Comparison of ENCODE assay signal across 10 cellular contexts in the genomic region with DNA sequence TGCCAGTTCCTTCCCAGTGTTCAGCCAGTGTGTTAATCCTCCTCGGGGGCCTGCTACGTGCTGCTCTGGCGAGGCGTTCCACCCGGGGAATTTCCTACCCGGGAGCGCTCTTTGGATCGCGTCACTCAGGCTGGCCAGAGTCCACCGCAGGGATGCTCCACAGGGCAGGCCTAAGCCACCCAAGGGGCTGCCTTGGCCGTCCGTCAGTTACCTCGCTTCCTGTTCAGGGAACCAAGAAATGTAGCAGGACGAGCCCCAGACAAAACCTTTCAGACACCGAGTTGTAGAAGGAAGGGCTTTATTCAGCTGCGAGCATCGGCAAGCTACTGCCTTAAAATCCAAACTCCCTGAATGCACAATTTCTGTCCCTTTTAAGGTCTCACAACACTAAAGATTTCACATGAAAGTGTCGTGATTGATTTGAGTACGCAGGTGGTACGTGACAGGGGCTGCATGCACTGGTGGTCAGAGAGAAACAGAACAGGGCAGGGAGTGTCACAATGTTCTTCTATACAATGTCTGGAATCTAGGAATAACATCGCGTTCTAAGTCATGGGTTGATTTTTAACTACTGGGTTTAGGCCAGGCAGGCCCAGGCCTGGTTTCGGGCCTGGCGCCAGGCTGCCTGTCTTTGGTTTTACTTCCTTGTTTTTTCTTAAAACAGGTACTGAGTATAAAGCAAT. TPM values are rescaled to one million over a fixed set of nuclear protein-coding genes. Genes with fewer than 3 reads are reported as not detected.
A peak's percentile ranks its signal among the peaks of the same experiment; 100 is the strongest.
DNase-seq lines count a peak whose midpoint lies in the region; ATAC-seq, FAIRE-seq and TF ChIP-seq lines count a peak whose summit lies in the region.
"Had no signal": no experiment of that assay in that cellular context is flagged by ENCODE, and none has a peak within 500 bp of the region (broad histone marks: within the 10 kb centered on the region; RNA-seq: fewer than 3 reads in every experiment).

No MANE protein-coding gene starts in this region.

- H3K4me1 ChIP-seq in GM12878 (ENCODE audit: control insufficient read depth, insufficient read depth, low read length) (peaks cover 21% of the 10 kb centered on the region), skeletal muscle satellite cell (ENCODE audit: control insufficient read depth, insufficient read depth, low read length) (peaks cover 13% of the 10 kb centered on the region), Karpas-422 (ENCODE audit: low read length) (no peaks in the 10 kb centered on the region)

- H3K27ac ChIP-seq in GM12878 (ENCODE audit: control insufficient read depth, insufficient read depth) (peak overlapping the region; percentile 96), Karpas-422 (ENCODE audit: low read length) (no peak overlapping the region)

- H3K36me3 Mint-ChIP-seq in activated CD4-positive, alpha-beta memory T cell treated with anti-CD3 and anti-CD28 coated beads, Interleukin-2, amount 10 ng/mL, durations not matched to agents 7 days and 5 days (ENCODE audit: low read depth) = no peaks in the 10 kb centered on the region

- in situ Hi-C loops in GM12878 (cut with MboI) = no loop called here

- no peak overlapping the region for H3K4me3 Mint-ChIP-seq in activated CD4-positive, alpha-beta memory T cell treated with anti-CD3 and anti-CD28 coated beads, Interleukin-2, amount 10 ng/mL, durations not matched to agents 7 days and 5 days

- peak overlapping the region; percentile 54; the same call in 1 of the 2 replicates for H3K4me3 ChIP-seq in GM12878
- peak overlapping the region; percentile 61 for H3K4me3 ChIP-seq in skeletal muscle satellite cell (ENCODE audit: low read length)
- H3K4me3 ChIP-seq in Karpas-422 (ENCODE audit: low read length) = no peak overlapping the region

- RAD21 ChIA-PET in GM12878 (lab: Charles Lee; ENCODE audit: unreplicated experiment) = interaction anchor here (1.8 kb wide), 1 partner anchor 28 kb away, joined by 4 read pairs; the partner anchor contains the start of genes CCHCR1 and TCF19

- no peaks in the 10 kb centered on the region for H3K27me3 ChIP-seq in GM12878 (replicated peaks in 1 of 2; ENCODE audit: control insufficient read depth in 2 of 2, insufficient read depth in 2 of 2, low read length in 1 of 2)
- no peaks in the 10 kb centered on the region for H3K27me3 ChIP-seq in skeletal muscle satellite cell (ENCODE audit: control insufficient read depth, insufficient read depth, low read length)
- H3K27me3 ChIP-seq in Karpas-422 (ENCODE audit: low read length) = no peaks in the 10 kb centered on the region

- TF ChIP-seq POLR2A in GM12891 (IDR thresholded peaks at IDR 0.05; ENCODE audit: low read depth, low read length) (no peak), GM12878 (IDR thresholded peaks at IDR 0.05; ENCODE audit: low read depth, low read length) (0 out of 2 replicates have a peak, but pooled peaks have one; percentile 37)

- SMC1A ChIA-PET in GM12878 (lab: Charles Lee; ENCODE audit: uncharacterized antibody, unreplicated experiment) = no interaction called here

- H3K9me3 Mint-ChIP-seq in activated CD4-positive, alpha-beta memory T cell treated with anti-CD3 and anti-CD28 coated beads, Interleukin-2, amount 10 ng/mL, durations not matched to agents 7 days and 5 days = no peaks in the 10 kb centered on the region

- H3K79me2 ChIP-seq in GM12878 (ENCODE audit: control insufficient read depth, insufficient read depth, low read length) = no peaks in the 10 kb centered on the region; the same call in none of the 2 replicates
- H3K79me2 ChIP-seq in Karpas-422 (ENCODE audit: low read length) = no peaks in the 10 kb centered on the region

- CTCF ChIA-PET in GM12878 (lab: Yijun Ruan, JAX) = interaction anchor here (1.0 to 14.6 kb wide), 3 partner anchors 11 to 49 kb away, joined by 3 to 326 read pairs (median 4); partner anchors contain the start of gene PSORS1C2
- CTCF ChIA-PET in activated CD4-positive, alpha-beta memory T cell treated with anti-CD3 and anti-CD28 coated beads, Interleukin-2, amount 10 ng/mL, durations not matched to agents 7 days and 5 days (lab: Charles Lee) = no interaction called here

- TSS peak; percentile 76 for BruUV-seq in GM12878 (replicated peaks; lab: Mats Ljungman, UMichigan)

- no peaks in the 10 kb centered on the region for H3K27me3 Mint-ChIP-seq in activated CD4-positive, alpha-beta memory T cell treated with anti-CD3 and anti-CD28 coated beads, Interleukin-2, amount 10 ng/mL, durations not matched to agents 7 days and 5 days

- TF ChIP-seq CTCF in GM12878 (IDR thresholded peaks at IDR 0.05 in 2 of 3, conservative IDR thresholded peaks at IDR 0.05 in 1 of 3; ENCODE audit: control insufficient read depth in 2 of 3, extremely low read depth in 1 of 3, insufficient read depth in 1 of 3, low read depth in 3 of 3, low read length in 3 of 3) = no peak

- no peaks in the 10 kb centered on the region for H3K9me3 ChIP-seq in GM12878 (replicated peaks; ENCODE audit: control insufficient read depth, insufficient read depth, low read length)
- H3K9me3 ChIP-seq in skeletal muscle satellite cell (replicated peaks; ENCODE audit: low read length) = no peaks in the 10 kb centered on the region
- no peaks in the 10 kb centered on the region for H3K9me3 ChIP-seq in Karpas-422 (ENCODE audit: low read length)

- no peak overlapping the region for H3K27ac Mint-ChIP-seq in activated CD4-positive, alpha-beta memory T cell treated with anti-CD3 and anti-CD28 coated beads, Interleukin-2, amount 10 ng/mL, durations not matched to agents 7 days and 5 days

- H4K20me1 ChIP-seq in GM12878 (ENCODE audit: control insufficient read depth, insufficient read depth) (no peaks in the 10 kb centered on the region), Karpas-422 (ENCODE audit: insufficient read depth, low read depth, low read length) (no peaks in the 10 kb centered on the region)

- intact Hi-C loops in GM12878 (cut with micrococcal nuclease; ENCODE audit: unreplicated experiment) = no loop called here

- H3K4me1 Mint-ChIP-seq in activated CD4-positive, alpha-beta memory T cell treated with anti-CD3 and anti-CD28 coated beads, Interleukin-2, amount 10 ng/mL, durations not matched to agents 7 days and 5 days = peaks cover 15% of the 10 kb centered on the region

- H3K36me3 ChIP-seq in GM12878 (ENCODE audit: control insufficient read depth in 2 of 2, insufficient read depth in 2 of 2, low read length in 1 of 2) (no peaks in the 10 kb centered on the region), skeletal muscle satellite cell (ENCODE audit: insufficient read depth, low read length) (no peaks in the 10 kb centered on the region), Karpas-422 (ENCODE audit: insufficient read depth, low read length) (no peaks in the 10 kb centered on the region)

- H3K9ac ChIP-seq in GM12878 (ENCODE audit: control insufficient read depth, insufficient read depth, low read length) = peak overlapping the region; percentile 89
- peak overlapping the region; percentile 81 for H3K9ac ChIP-seq in skeletal muscle satellite cell (ENCODE audit: low read depth, low read length)
- H3K9ac ChIP-seq in Karpas-422 (ENCODE audit: low read length) = no peak overlapping the region

- H3K9me2 ChIP-seq in Karpas-422 (replicated peaks; ENCODE audit: insufficient read depth, low read length) = no peaks in the 10 kb centered on the region

- WGBS in GM12878 (ENCODE audit: insufficient coverage, insufficient replicate concordance, low lambda C conversion rate, missing lambda C conversion rate) = 46% methylated on average over 23 of the region's 24 CpGs

- H2AFZ ChIP-seq in GM12878 (ENCODE audit: control insufficient read depth, low read depth, low read length) = peak overlapping the region; percentile 90
- H2AFZ ChIP-seq in Karpas-422 (ENCODE audit: low read length) = no peak overlapping the region

- TF ChIP-seq RAD21 in GM12878 (IDR thresholded peaks at IDR 0.05; ENCODE audit: insufficient read depth, low read depth, low read length) = no peak

- DNase-seq in GM12891 (ENCODE audit: insufficient read length, low spot score) (no peak), GM12878 (ENCODE audit: low read depth, low spot score) (no peak), kidney glomerular epithelial cell (lab: John Stamatoyannopoulos, UW) (peak; percentile 87), frontal cortex (ENCODE audit: low spot score in 2 of 2) (no peak), Karpas-422 (no peak)
- DNase-seq in activated CD4-positive, alpha-beta memory T cell treated with anti-CD3 and anti-CD28 coated beads, Interleukin-2, amount 10 ng/mL, durations not matched to agents 7 days and 5 days = no peak
- no peak for DNase-seq in stimulated activated naive CD4-positive, alpha-beta T cell (lab: John Stamatoyannopoulos, UW)
- DNase-seq: activated CD4-positive, alpha-beta T cell treated with anti-CD3 and anti-CD28 coated beads for 4 hours; NCI-H774 had no signal

- POLR2A ChIA-PET in GM12878 (lab: Charles Lee) = interaction anchor here (0.7 to 1.3 kb wide), 4 partner anchors 16 to 355 kb away, joined by 3 to 5 read pairs (median 3); partner anchors contain the start of gene TCF19
- POLR2A ChIA-PET in activated CD4-positive, alpha-beta memory T cell treated with anti-CD3 and anti-CD28 coated beads, Interleukin-2, amount 10 ng/mL, durations not matched to agents 7 days and 5 days (lab: Charles Lee) = interaction anchor here (1.3 kb wide), 1 partner anchor 12 kb away, joined by 4 read pairs; no protein-coding TSS in a partner anchor

- peak overlapping the region; percentile 96 for H3K4me2 ChIP-seq in GM12878 (ENCODE audit: control insufficient read depth, insufficient read depth)
- peak overlapping the region; percentile 78 for H3K4me2 ChIP-seq in skeletal muscle satellite cell (ENCODE audit: low read length)
- H3K4me2 ChIP-seq in Karpas-422 (ENCODE audit: low read depth, low read length, poor library complexity, severe bottlenecking) = no peak overlapping the region

- no peak for TF ChIP-seq EP300 in GM12878 (IDR thresholded peaks at IDR 0.05; ENCODE audit: borderline replicate concordance in 1 of 2, control insufficient read depth in 1 of 2, low read depth in 2 of 2, low read length in 2 of 2)

- peak; percentile 69 for FAIRE-seq in GM12891 (lab: Jason Lieb, UNC)
- FAIRE-seq in GM12878 (lab: Jason Lieb, UNC) = no peak
- no peak for FAIRE-seq in frontal cortex (lab: Jason Lieb, UNC)

- peak; percentile 45 for ATAC-seq in GM12878

RNA-seq across cellular contexts. Expression of gene POU5F1, which starts 15.7 kb away (rescaled TPM):
- polyA plus RNA-seq in GM12891 (2012; ENCODE audit: low read depth, missing spikeins) = 5.1 TPM
- 1.1 and 3.6 TPM in 2 replicates for total RNA-seq in GM12878 (2013; cell fraction: nucleolus; rRNA removed)
- total RNA-seq in GM12878 (2014; rRNA removed) (3.1 and 4.1 TPM in 2 replicates), GM12878 (2014; rRNA removed; fragmentation: Illumina TruSeq; extraction: Trizol) (4.5 and 5.3 TPM in 2 replicates), GM12878 (2021) (2.0 and 3.7 TPM in 2 replicates), frontal cortex (not detected)
- 1.9 TPM for polyA plus RNA-seq in GM12878 (2011; ENCODE audit: low read depth)
- polyA plus RNA-seq in GM12878 (2011; rRNA removed) (2.3 and 2.5 TPM in 2 replicates), GM12878 (2014; fragmentation: Illumina TruSeq; extraction: Trizol) (2.1 and 4.8 TPM in 2 replicates), GM12878 (2014; fragmentation: Nextera tagmentation; extraction: Ambion mirVana) (1 to 10 TPM; 1.4 to 2.7 TPM), GM12878 (2014; rRNA removed) (3.7 and 5.5 TPM in 2 replicates), GM12878 (2016; fragmentation: Nextera tagmentation; extraction: Ambion mirVana) (1 to 10 TPM; 1.8 to 2.0 TPM)
- 1.9 and 3.1 TPM in 2 replicates for polyA plus RNA-seq in GM12878 (2011; cell fraction: cytosol; rRNA removed)
- 10.6 and 14.3 TPM in 2 replicates for polyA plus RNA-seq in GM12878 (2011; cell fraction: nucleus; rRNA removed)
- polyA plus RNA-seq in GM12878 (2012) = 3.4 and 4.7 TPM in 2 replicates
- polyA minus RNA-seq in GM12878 (2011; rRNA and poly(A)+ RNA removed) = 1.6 and 4.1 TPM in 2 replicates
- polyA minus RNA-seq in GM12878 (2011; cell fraction: cytosol; rRNA and poly(A)+ RNA removed) = 0.94 TPM in 1 of 2 replicates, not detected in the other
- 1.5 and 1.6 TPM in 2 replicates for polyA minus RNA-seq in GM12878 (2011; cell fraction: nucleus; rRNA and poly(A)+ RNA removed)
- 0.25 and 0.66 TPM in 2 replicates for total RNA-seq in skeletal muscle satellite cell (2012; rRNA removed)
- not detected for total RNA-seq in activated CD4-positive, alpha-beta memory T cell treated with anti-CD3 and anti-CD28 coated beads, Interleukin-2, amount 10 ng/mL, durations not matched to agents 7 days and 5 days
- not detected in 2 replicates for total RNA-seq in Karpas-422 (2014; rRNA removed; shearing (Covaris generic); ENCODE audit: low replicate concordance)

RNA-seq across cellular contexts. Expression of gene TCF19, which starts 27.8 kb away (rescaled TPM):
- 39.2 TPM for polyA plus RNA-seq in GM12891 (2012; ENCODE audit: low read depth, missing spikeins)
- 12.1 and 12.6 TPM in 2 replicates for total RNA-seq in GM12878 (2013; cell fraction: nucleolus; rRNA removed)
- 90.5 and 103 TPM in 2 replicates for total RNA-seq in GM12878 (2014; rRNA removed)
- total RNA-seq in GM12878 (2014; rRNA removed; fragmentation: Illumina TruSeq; extraction: Trizol) = 42.6 and 46.3 TPM in 2 replicates
- 60.2 and 61.1 TPM in 2 replicates for total RNA-seq in GM12878 (2021)
- polyA plus RNA-seq in GM12878 (2011; ENCODE audit: low read depth) = 20.5 TPM
- 28.3 and 29.0 TPM in 2 replicates for polyA plus RNA-seq in GM12878 (2011; rRNA removed)
- polyA plus RNA-seq in GM12878 (2011; cell fraction: cytosol; rRNA removed) = 31.8 and 47.0 TPM in 2 replicates
- polyA plus RNA-seq in GM12878 (2011; cell fraction: nucleus; rRNA removed) = 40.8 and 45.4 TPM in 2 replicates
- polyA plus RNA-seq in GM12878 (2012) = 31.6 and 32.0 TPM in 2 replicates
- polyA plus RNA-seq in GM12878 (2014; fragmentation: Illumina TruSeq; extraction: Trizol) = 33.9 and 43.6 TPM in 2 replicates
- 10 to 100 TPM in 1 of 2 experiments, 1 to 10 TPM in 1; 7.7 to 19.5 TPM for polyA plus RNA-seq in GM12878 (2014; fragmentation: Nextera tagmentation; extraction: Ambion mirVana)
- polyA plus RNA-seq in GM12878 (2014; rRNA removed) = 83.5 and 91.4 TPM in 2 replicates
- polyA plus RNA-seq in GM12878 (2016; fragmentation: Nextera tagmentation; extraction: Ambion mirVana) = 10 to 100 TPM; 77.9 to 85.0 TPM
- 12.8 and 28.2 TPM in 2 replicates for polyA minus RNA-seq in GM12878 (2011; rRNA and poly(A)+ RNA removed)
- 8.2 and 10.0 TPM in 2 replicates for polyA minus RNA-seq in GM12878 (2011; cell fraction: cytosol; rRNA and poly(A)+ RNA removed)
- polyA minus RNA-seq in GM12878 (2011; cell fraction: nucleus; rRNA and poly(A)+ RNA removed) = 5.7 and 12.2 TPM in 2 replicates
- 13.4 and 19.2 TPM in 2 replicates for total RNA-seq in skeletal muscle satellite cell (2012; rRNA removed)
- 2.0 TPM for total RNA-seq in frontal cortex
- total RNA-seq in activated CD4-positive, alpha-beta memory T cell treated with anti-CD3 and anti-CD28 coated beads, Interleukin-2, amount 10 ng/mL, durations not matched to agents 7 days and 5 days = 10 to 100 TPM; 78.9 to 80.7 TPM
- 13.9 and 20.4 TPM in 2 replicates for total RNA-seq in Karpas-422 (2014; rRNA removed; shearing (Covaris generic); ENCODE audit: low replicate concordance)

RNA-seq across cellular contexts. Expression of gene CCHCR1, which starts 28.6 kb away (rescaled TPM):
- 28.3 TPM for polyA plus RNA-seq in GM12891 (2012; ENCODE audit: low read depth, missing spikeins)
- total RNA-seq in GM12878 (2013; cell fraction: nucleolus; rRNA removed) = 36.3 and 37.0 TPM in 2 replicates
- total RNA-seq in GM12878 (2014; rRNA removed) (26.7 and 30.2 TPM in 2 replicates), GM12878 (2014; rRNA removed; fragmentation: Illumina TruSeq; extraction: Trizol) (19.1 and 24.2 TPM in 2 replicates), GM12878 (2021) (35.0 and 36.8 TPM in 2 replicates), frontal cortex (5.7 TPM)
- polyA plus RNA-seq in GM12878 (2011; ENCODE audit: low read depth) = 14.4 TPM
- polyA plus RNA-seq in GM12878 (2011; rRNA removed) (9.4 and 15.3 TPM in 2 replicates), GM12878 (2014; fragmentation: Illumina TruSeq; extraction: Trizol) (21.7 and 22.6 TPM in 2 replicates), GM12878 (2014; fragmentation: Nextera tagmentation; extraction: Ambion mirVana) (1 to 10 TPM; 1.0 to 1.4 TPM), GM12878 (2014; rRNA removed) (34.9 and 35.2 TPM in 2 replicates), GM12878 (2016; fragmentation: Nextera tagmentation; extraction: Ambion mirVana) (10 to 100 TPM; 31.4 to 34.5 TPM)
- polyA plus RNA-seq in GM12878 (2011; cell fraction: cytosol; rRNA removed) = 14.0 and 18.4 TPM in 2 replicates
- 54.6 and 62.6 TPM in 2 replicates for polyA plus RNA-seq in GM12878 (2011; cell fraction: nucleus; rRNA removed)
- 24.4 and 26.6 TPM in 2 replicates for polyA plus RNA-seq in GM12878 (2012)
- 10.6 and 18.5 TPM in 2 replicates for polyA minus RNA-seq in GM12878 (2011; rRNA and poly(A)+ RNA removed)
- 5.0 and 5.2 TPM in 2 replicates for polyA minus RNA-seq in GM12878 (2011; cell fraction: cytosol; rRNA and poly(A)+ RNA removed)
- polyA minus RNA-seq in GM12878 (2011; cell fraction: nucleus; rRNA and poly(A)+ RNA removed) = 14.1 and 23.8 TPM in 2 replicates
- 14.2 and 15.3 TPM in 2 replicates for total RNA-seq in skeletal muscle satellite cell (2012; rRNA removed)
- total RNA-seq in activated CD4-positive, alpha-beta memory T cell treated with anti-CD3 and anti-CD28 coated beads, Interleukin-2, amount 10 ng/mL, durations not matched to agents 7 days and 5 days = 10 to 100 TPM; 36.1 to 36.7 TPM
- 21.3 and 23.1 TPM in 2 replicates for total RNA-seq in Karpas-422 (2014; rRNA removed; shearing (Covaris generic); ENCODE audit: low replicate concordance)

RNA-seq across cellular contexts. Expression of gene PSORS1C2, which starts 47.3 kb away (rescaled TPM):
- not detected for polyA plus RNA-seq in GM12891 (2012; ENCODE audit: low read depth, missing spikeins)
- not detected in 2 replicates for total RNA-seq in GM12878 (2013; cell fraction: nucleolus; rRNA removed)
- not detected in 2 replicates for total RNA-seq in GM12878 (2014; rRNA removed)
- not detected in 2 replicates for total RNA-seq in GM12878 (2014; rRNA removed; fragmentation: Illumina TruSeq; extraction: Trizol)
- not detected in 2 replicates for total RNA-seq in GM12878 (2021)
- not detected for polyA plus RNA-seq in GM12878 (2011; ENCODE audit: low read depth)
- not detected in 2 replicates for polyA plus RNA-seq in GM12878 (2011; rRNA removed)
- polyA plus RNA-seq in GM12878 (2011; cell fraction: cytosol; rRNA removed) = not detected in 2 replicates
- polyA plus RNA-seq in GM12878 (2011; cell fraction: nucleus; rRNA removed) = not detected in 2 replicates
- not detected in 2 replicates for polyA plus RNA-seq in GM12878 (2012)
- polyA plus RNA-seq in GM12878 (2014; fragmentation: Illumina TruSeq; extraction: Trizol) = not detected in 2 replicates
- not detected for polyA plus RNA-seq in GM12878 (2014; fragmentation: Nextera tagmentation; extraction: Ambion mirVana)
- not detected in 2 replicates for polyA plus RNA-seq in GM12878 (2014; rRNA removed)
- polyA plus RNA-seq in GM12878 (2016; fragmentation: Nextera tagmentation; extraction: Ambion mirVana) = not detected
- not detected in 2 replicates for polyA minus RNA-seq in GM12878 (2011; rRNA and poly(A)+ RNA removed)
- polyA minus RNA-seq in GM12878 (2011; cell fraction: cytosol; rRNA and poly(A)+ RNA removed) = not detected in 2 replicates
- not detected in 2 replicates for polyA minus RNA-seq in GM12878 (2011; cell fraction: nucleus; rRNA and poly(A)+ RNA removed)
- not detected in 2 replicates for total RNA-seq in skeletal muscle satellite cell (2012; rRNA removed)
- total RNA-seq in frontal cortex = not detected
- not detected for total RNA-seq in activated CD4-positive, alpha-beta memory T cell treated with anti-CD3 and anti-CD28 coated beads, Interleukin-2, amount 10 ng/mL, durations not matched to agents 7 days and 5 days
- total RNA-seq in Karpas-422 (2014; rRNA removed; shearing (Covaris generic); ENCODE audit: low replicate concordance) = not detected in 2 replicates
